Comparison of ENCODE assay signal across 17 cellular contexts in genomic region chr15:62846131-62846804, GRCh38.
A peak's percentile ranks its signal among the peaks of the same experiment; 100 is the strongest.
DNase-seq lines count a peak whose midpoint lies in the region; ATAC-seq, FAIRE-seq and TF ChIP-seq lines count a peak whose summit lies in the region.
"Had no signal": no experiment of that assay in that cellular context is flagged by ENCODE, and none has a peak within 500 bp of the region (broad histone marks: within the 10 kb centered on the region; RNA-seq: fewer than 3 reads in every experiment).

No MANE protein-coding gene starts in this region.

- H3K4me1 Mint-ChIP-seq in HFFc6 (ENCODE audit: low read depth) (peaks cover 77% of the 10 kb centered on the region), astrocyte (ENCODE audit: low read depth, unreplicated experiment) (peaks cover 68% of the 10 kb centered on the region)

- no peaks in the 10 kb centered on the region for H3K9me3 Mint-ChIP-seq in HFFc6
- H3K9me3 Mint-ChIP-seq in astrocyte (ENCODE audit: unreplicated experiment): no peaks in the 10 kb centered on the region

- H3K4me3 ChIP-seq in astrocyte (ENCODE audit: insufficient read depth, low read depth, low read length) (no peak overlapping the region), mesodermal cell (ENCODE audit: extremely low read depth, insufficient read depth, low read length, poor library complexity, severe bottlenecking) (no peak overlapping the region)
- H3K4me3 ChIP-seq: HAP-1, SJSA1 had no signal

- H3K4me1 ChIP-seq in astrocyte (ENCODE audit: insufficient read depth, low read length) (peaks cover 37% of the 10 kb centered on the region), mesodermal cell (ENCODE audit: control insufficient read depth, insufficient read depth, low read length, poor library complexity, severe bottlenecking) (peaks cover 65% of the 10 kb centered on the region)
- H3K4me1 ChIP-seq: HAP-1 had no signal

- TF ChIP-seq POLR2A in erythroblast (IDR thresholded peaks at IDR 0.05; ENCODE audit: low read length): no peak

- WGBS in mesodermal cell (ENCODE audit: insufficient coverage in 2 of 2), 2 experiments: 84 to 93% methylated on average over 6 to 9 of the region's 10 CpGs

- FAIRE-seq in astrocyte (lab: Jason Lieb, UNC) (no peak), urothelium cell line (lab: Jason Lieb, UNC) (peak; percentile 92)
- FAIRE-seq: GM12892 had no signal

- TF ChIP-seq CTCF in HFFc6 (IDR thresholded peaks at IDR 0.05): no peak
- TF ChIP-seq CTCF in astrocyte (IDR thresholded peaks at IDR 0.05; ENCODE audit: insufficient read depth, low read depth, low read length): no peak

- peak overlapping the region; percentile 5; the same call in 1 of the 2 replicates for H3K27ac Mint-ChIP-seq in HFFc6
- peak overlapping the region; percentile 77 for H3K27ac Mint-ChIP-seq in astrocyte (ENCODE audit: unreplicated experiment)

- H3K79me2 ChIP-seq in astrocyte (ENCODE audit: insufficient read depth, low read length): no peaks in the 10 kb centered on the region

- no peak for ATAC-seq in GM21723 (IDR thresholded peaks at IDR 0.05; ENCODE audit: unreplicated experiment)

- H4K20me1 ChIP-seq in astrocyte (ENCODE audit: insufficient read depth, low read length): no peaks in the 10 kb centered on the region

- H3K27ac ChIP-seq in astrocyte (ENCODE audit: low read depth, low read length): no peak overlapping the region
- peak overlapping the region; percentile 29 for H3K27ac ChIP-seq in mesodermal cell (ENCODE audit: low read depth, low read length, severe bottlenecking)
- H3K27ac ChIP-seq: KMS-11 had no signal

- H3K36me3 Mint-ChIP-seq in HFFc6 (ENCODE audit: low read depth) (peaks cover 15% of the 10 kb centered on the region), astrocyte (ENCODE audit: low read depth, unreplicated experiment) (peaks cover 3% of the 10 kb centered on the region)

- no peak for DNase-seq in HFFc6
- no peak for DNase-seq in astrocyte (ENCODE audit: low read depth)
- no peak for DNase-seq in urothelium cell line (ENCODE audit: low spot score)
- no peak for DNase-seq in erythroblast (lab: John Stamatoyannopoulos, UW)
- no peak for DNase-seq in NCI-H2107 treated with DMSO at 0.1 percent for 48 hours (lab: John Stamatoyannopoulos, UW; ENCODE audit: unreplicated experiment)
- DNase-seq: C1 segment of cervical spinal cord, DMS79, MV-4-11, NCI-H187, NCI-H2107, NCI-H524 had no signal

- H3K9me3 ChIP-seq in astrocyte (ENCODE audit: insufficient read depth, low read depth, low read length) (no peaks in the 10 kb centered on the region), mesodermal cell (ENCODE audit: control insufficient read depth, low read length) (no peaks in the 10 kb centered on the region)
- H3K9me3 ChIP-seq: HAP-1, SJSA1 had no signal

- no peak overlapping the region for H2AFZ ChIP-seq in astrocyte (ENCODE audit: low read depth, low read length)

- no peaks in the 10 kb centered on the region for H3K36me3 ChIP-seq in astrocyte (ENCODE audit: insufficient read depth, low read length)
- no peaks in the 10 kb centered on the region for H3K36me3 ChIP-seq in mesodermal cell (ENCODE audit: control insufficient read depth, insufficient read depth, low read length)
- H3K36me3 ChIP-seq: HAP-1, SJSA1 had no signal

- no peak overlapping the region for H3K4me2 ChIP-seq in astrocyte (ENCODE audit: low read length)
- H3K4me2 ChIP-seq: KMS-11 had no signal

- H3K27me3 ChIP-seq in astrocyte (ENCODE audit: insufficient read depth, low read length): no peaks in the 10 kb centered on the region
- H3K27me3 ChIP-seq: SJSA1 had no signal

- no peak overlapping the region for H3K9ac ChIP-seq in astrocyte (ENCODE audit: low read length)
- H3K9ac ChIP-seq: KMS-11 had no signal

- H3K4me3 Mint-ChIP-seq in HFFc6: no peak overlapping the region
- H3K4me3 Mint-ChIP-seq in astrocyte (ENCODE audit: unreplicated experiment): no peak overlapping the region

- H3K27me3 Mint-ChIP-seq in HFFc6 (ENCODE audit: insufficient read depth) (peaks cover 2% of the 10 kb centered on the region; the same call in 1 of the 2 replicates), astrocyte (ENCODE audit: low read depth, unreplicated experiment) (no peaks in the 10 kb centered on the region)
